ENCODE assay signal across 1 cellular context in genomic region chr11:10500757-10501684, GRCh38.
A peak's percentile ranks its signal among the peaks of the same experiment; 100 is the strongest.
TF ChIP-seq lines count a peak whose summit lies in the region.

No MANE protein-coding gene starts in this region.

TF ChIP-seq in K562, 482 proteins besides CTCF, POLR2A, EP300 and RAD21:
- TF ChIP-seq ETS2 (tag; IDR thresholded peaks at IDR 0.05; ENCODE audit: borderline replicate concordance, poor library complexity, severe bottlenecking): no peak
- no peak for TF ChIP-seq ZNF717 (CRISPR knock-in tag; IDR thresholded peaks at IDR 0.05)
- TF ChIP-seq POLR2G (IDR thresholded peaks at IDR 0.05; ENCODE audit: low read depth, low read length): peak; percentile 47
- TF ChIP-seq ZFP1 (CRISPR knock-in tag; IDR thresholded peaks at IDR 0.05): no peak
